25 cellular contexts compared by ENCODE assay signal in genomic region chr10:29394321-29394932, GRCh38.
DNase-seq lines count a peak whose midpoint lies in the region; ATAC-seq, FAIRE-seq and TF ChIP-seq lines count a peak whose summit lies in the region.
"Had no signal": no experiment of that assay in that cellular context is flagged by ENCODE, and none has a peak within 500 bp of the region (broad histone marks: within the 10 kb centered on the region; RNA-seq: fewer than 3 reads in every experiment).

No MANE protein-coding gene starts in this region.

- no peak overlapping the region for H3K14ac ChIP-seq in H1 (ENCODE audit: insufficient read length)

- H3K9me3 ChIP-seq in A549 (no peaks in the 10 kb centered on the region), H1 (ENCODE audit: insufficient read depth in 2 of 2, low read depth in 1 of 2, low read length in 1 of 2) (no peaks in the 10 kb centered on the region), neural progenitor cell (ENCODE audit: low read depth) (no peaks in the 10 kb centered on the region), colonic mucosa (no peaks in the 10 kb centered on the region)
- H3K9me3 ChIP-seq: HAP-1 had no signal

- TF ChIP-seq POLR2A in A549 (IDR thresholded peaks at IDR 0.05; ENCODE audit: low read length) (no peak), H1 (IDR thresholded peaks at IDR 0.05; ENCODE audit: control extremely low read depth in 1 of 2, low read depth in 2 of 2, low read length in 2 of 2) (no peak), GM12891 (IDR thresholded peaks at IDR 0.05; ENCODE audit: low read depth, low read length) (no peak)

- H3K9ac ChIP-seq in H1 (replicated peaks in 1 of 4; ENCODE audit: extremely low read depth in 1 of 4, low read depth in 3 of 4, low read length in 3 of 4) (no peak overlapping the region), neural progenitor cell (no peak overlapping the region), colonic mucosa (ENCODE audit: low read depth in 2 of 2, low read length in 2 of 2) (no peak overlapping the region)

- H3K36me3 ChIP-seq in H1 (ENCODE audit: control insufficient read depth in 2 of 4, insufficient read depth in 4 of 4, low read length in 3 of 4) (no peaks in the 10 kb centered on the region), neural progenitor cell (no peaks in the 10 kb centered on the region), colonic mucosa (no peaks in the 10 kb centered on the region)
- H3K36me3 ChIP-seq: HAP-1 had no signal

- H3F3A ChIP-seq in neural progenitor cell (ENCODE audit: low read depth): no peaks in the 10 kb centered on the region

- peak; percentile 50 to 59; a peak in 5 of 6 replicates for ATAC-seq in A549
- ATAC-seq: K562, PC-3, SK-N-SH treated with all-trans-retinoic acid at 6 μM for 48 hours had no signal

- H3K4me3 Mint-ChIP-seq in neural progenitor cell: no peak overlapping the region
- H3K4me3 Mint-ChIP-seq in progenitor cell of endocrine pancreas (ENCODE audit: low read depth): no peak overlapping the region
- H3K4me3 Mint-ChIP-seq: CD8-positive, alpha-beta memory T cell; HFFc6 had no signal

- H4K91ac ChIP-seq in H1 (replicated peaks; ENCODE audit: insufficient read length, low read length): no peak overlapping the region

- H3K4me3 ChIP-seq in A549 (no peak overlapping the region), H1 (ENCODE audit: extremely low read depth in 1 of 4, insufficient read depth in 2 of 4, low read depth in 3 of 4, low read length in 4 of 4) (no peak overlapping the region), neural progenitor cell (no peak overlapping the region), colonic mucosa (no peak overlapping the region)
- H3K4me3 ChIP-seq: HAP-1, K562 had no signal

- no peaks in the 10 kb centered on the region for H3K27me3 ChIP-seq in H1 (replicated peaks in 1 of 4; ENCODE audit: control insufficient read depth in 3 of 4, extremely low read depth in 1 of 4, insufficient read depth in 3 of 4, low read length in 3 of 4)
- H3K27me3 ChIP-seq in neural progenitor cell: no peaks in the 10 kb centered on the region
- H3K27me3 ChIP-seq in colonic mucosa: no peaks in the 10 kb centered on the region

- CTCF ChIA-PET in A549 (lab: Yijun Ruan, JAX) (interaction anchor here (0.8 to 4.5 kb wide), 8 partner anchors 8 to 902 kb away, joined by 3 to 23 read pairs (median 10); no protein-coding TSS in a partner anchor), H1 (lab: Charles Lee; ENCODE audit: partially characterized antibody) (interaction anchor here (0.5 to 3.3 kb wide), 13 partner anchors 8 to 306 kb away, joined by 3 to 13 read pairs (median 3); no protein-coding TSS in a partner anchor)

- no peak for TF ChIP-seq CTCF in A549 (IDR thresholded peaks at IDR 0.05)
- no peak; a peak in 1 of 4 replicates for TF ChIP-seq CTCF in H1 (IDR thresholded peaks at IDR 0.05; ENCODE audit: control extremely low read depth in 1 of 3, insufficient read depth in 1 of 3, low read depth in 1 of 3, low read length in 3 of 3)
- TF ChIP-seq CTCF in neural progenitor cell (IDR thresholded peaks at IDR 0.05): no peak
- no peak for TF ChIP-seq CTCF in colonic mucosa (IDR thresholded peaks at IDR 0.05)
- TF ChIP-seq CTCF in progenitor cell of endocrine pancreas (IDR thresholded peaks at IDR 0.05; ENCODE audit: unreplicated experiment): no peak

- H4K20me1 ChIP-seq in H1 (replicated peaks in 1 of 2; ENCODE audit: control insufficient read depth in 1 of 2, insufficient read depth in 2 of 2, low read length in 2 of 2) (no peaks in the 10 kb centered on the region), neural progenitor cell (ENCODE audit: low read depth) (no peaks in the 10 kb centered on the region)

- no peak overlapping the region for H3K27ac ChIP-seq in A549
- no peak overlapping the region for H3K27ac ChIP-seq in H1 (ENCODE audit: low read depth, low read length)
- no peak overlapping the region for H3K27ac ChIP-seq in neural progenitor cell
- no peak overlapping the region for H3K27ac ChIP-seq in colonic mucosa

- POLR2A ChIA-PET in A549 (lab: Yijun Ruan, JAX): no interaction called here
- POLR2A ChIA-PET in H1 (lab: Charles Lee; ENCODE audit: partially characterized antibody): no interaction called here

- H3K27ac Mint-ChIP-seq in neural progenitor cell (no peak overlapping the region), progenitor cell of endocrine pancreas (no peak overlapping the region)
- H3K27ac Mint-ChIP-seq: CD8-positive, alpha-beta memory T cell; HFFc6 had no signal

- no peak overlapping the region; the same call in 1 of the 2 replicates for H2AFZ ChIP-seq in H1 (ENCODE audit: low read length)
- H2AFZ ChIP-seq in neural progenitor cell (replicated peaks): peak overlapping the region; percentile 88

- H2BK120ac ChIP-seq in H1 (replicated peaks; ENCODE audit: low read depth, low read length): no peak overlapping the region

- intact Hi-C loops in colonic mucosa (cut with DNase I): no loop called here

- no peaks in the 10 kb centered on the region for H3K79me1 ChIP-seq in H1 (ENCODE audit: low read depth, low read length)

- no peak overlapping the region for H4K5ac ChIP-seq in H1 (ENCODE audit: insufficient read length, low read depth, low read length)

- no peak overlapping the region; the same call in 1 of the 2 replicates for H4K8ac ChIP-seq in H1 (ENCODE audit: extremely low read depth, insufficient read depth, low read length)

- H3K36me3 Mint-ChIP-seq in neural progenitor cell: no peaks in the 10 kb centered on the region
- H3K36me3 Mint-ChIP-seq in progenitor cell of endocrine pancreas (ENCODE audit: insufficient read depth): no peaks in the 10 kb centered on the region

- no peak overlapping the region for H2BK5ac ChIP-seq in H1 (ENCODE audit: low read depth, low read length)

- no peaks in the 10 kb centered on the region for H3K4me1 ChIP-seq in A549
- H3K4me1 ChIP-seq in H1 (replicated peaks in 1 of 4; ENCODE audit: control insufficient read depth in 3 of 4, insufficient read depth in 4 of 4, low read length in 3 of 4): 0 out of 7 replicates have a peak, but pooled peaks cover 0 to 2% (median 0%) of the 10 kb centered on the region in 4 experiments
- H3K4me1 ChIP-seq in neural progenitor cell: peaks cover 21% of the 10 kb centered on the region
- no peaks in the 10 kb centered on the region for H3K4me1 ChIP-seq in colonic mucosa
- H3K4me1 ChIP-seq: HAP-1 had no signal

- peak overlapping the region; percentile 59 for H3K4ac ChIP-seq in H1 (replicated peaks; ENCODE audit: insufficient read length, low read depth, low read length)

- peaks cover 8% of the 10 kb centered on the region for H3K27me3 Mint-ChIP-seq in neural progenitor cell (ENCODE audit: insufficient read depth, low read depth)
- H3K27me3 Mint-ChIP-seq in progenitor cell of endocrine pancreas: peaks cover 2% of the 10 kb centered on the region

- 63% methylated on average over 5 of the region's 8 CpGs for WGBS in A549 (ENCODE audit: missing lambda C conversion rate)
- WGBS in H1 (ENCODE audit: extremely low coverage in 1 of 2, insufficient coverage in 1 of 2, insufficient read length in 1 of 2, insufficient replicate concordance in 2 of 2, low coverage in 1 of 2, low lambda C conversion rate in 2 of 2, missing lambda C conversion rate in 1 of 2), 2 experiments: 91% methylated on average over 7 of the region's 8 CpGs; no CpG with 5 or more reads in 1 of the 2 experiments

- H3K79me2 ChIP-seq in H1 (ENCODE audit: control insufficient read depth in 1 of 2, insufficient read depth in 2 of 2, low read length in 2 of 2) (no peaks in the 10 kb centered on the region), neural progenitor cell (ENCODE audit: low read depth) (no peaks in the 10 kb centered on the region)

- no peak overlapping the region for H3K18ac ChIP-seq in H1 (ENCODE audit: extremely low read depth, low read length)

- peaks cover 26% of the 10 kb centered on the region for H3K4me1 Mint-ChIP-seq in neural progenitor cell
- H3K4me1 Mint-ChIP-seq in progenitor cell of endocrine pancreas (ENCODE audit: low read depth): no peaks in the 10 kb centered on the region

- H3K56ac ChIP-seq in H1 (replicated peaks; ENCODE audit: insufficient read length, low read depth, low read length): no peak overlapping the region

- FAIRE-seq in A549 (lab: Jason Lieb, UNC): no peak
- FAIRE-seq in G401.6 (lab: Jason Lieb, UNC): peak; percentile 19
- no peak for FAIRE-seq in H1 (lab: Jason Lieb, UNC)
- no peak for FAIRE-seq in GM12891 (lab: Jason Lieb, UNC)
- FAIRE-seq: GM19239, K562 had no signal

- H2AK5ac ChIP-seq in H1 (ENCODE audit: low read depth, low read length): no peak overlapping the region

- TF ChIP-seq RAD21 in A549 (conservative IDR thresholded peaks at IDR 0.05 in 1 of 2, IDR thresholded peaks at IDR 0.05 in 1 of 2) (no peak), H1 (IDR thresholded peaks at IDR 0.05 in 1 of 2, conservative IDR thresholded peaks at IDR 0.05 in 1 of 2; ENCODE audit: low read depth in 2 of 2, low read length in 2 of 2) (no peak)

- no peak overlapping the region for H2BK12ac ChIP-seq in H1 (ENCODE audit: low read depth, low read length)

- H3K9me3 Mint-ChIP-seq in neural progenitor cell (no peaks in the 10 kb centered on the region), progenitor cell of endocrine pancreas (ENCODE audit: low read depth) (peaks cover 3% of the 10 kb centered on the region)
- H3K9me3 Mint-ChIP-seq: CD8-positive, alpha-beta memory T cell; HFFc6 had no signal

- H2BK15ac ChIP-seq in H1 (ENCODE audit: low read length): no peak overlapping the region

- H3K23ac ChIP-seq in H1 (ENCODE audit: insufficient read length): no peak overlapping the region

- no peak overlapping the region for H3K4me2 ChIP-seq in A549
- no peak overlapping the region for H3K4me2 ChIP-seq in H1 (ENCODE audit: insufficient read depth in 1 of 2, low read depth in 2 of 2, low read length in 2 of 2)
- no peak overlapping the region for H3K4me2 ChIP-seq in neural progenitor cell

- TF ChIP-seq EP300 in A549 (IDR thresholded peaks at IDR 0.05) (no peak), H1 (IDR thresholded peaks at IDR 0.05; ENCODE audit: borderline replicate concordance in 1 of 2, low read depth in 2 of 2, low read length in 2 of 2) (no peak)

- no peak for DNase-seq in A549 (ENCODE audit: low read depth in 1 of 2, low spot score in 1 of 2)
- no peak for DNase-seq in H1 (ENCODE audit: low read depth in 1 of 2, low spot score in 2 of 2)
- peak; percentile 13 for DNase-seq in neural progenitor cell (ENCODE audit: low spot score)
- DNase-seq in colonic mucosa: no peak
- no peak for DNase-seq in progenitor cell of endocrine pancreas (ENCODE audit: low spot score, unreplicated experiment)
- no peak for DNase-seq in GM12891 (ENCODE audit: insufficient read length, low spot score)
- DNase-seq: C1 segment of cervical spinal cord; CD8-positive, alpha-beta memory T cell; DMS 273 treated with DMSO at 0.1 percent for 48 hours; DMS79; EL; HFFc6; NCI-H1105 treated with DMSO at 0.1 percent for 48 hours; NCI-H146; NCI-H2029 treated with DMSO at 0.1 percent for 48 hours; NCI-H446 treated with DMSO at 0.1 percent for 48 hours; NCI-H526; NCI-H82; NK-92 treated with Interleukin-12 subunit alpha and Interleukin-12 subunit beta, amount 100 ng/mL, for 24 hours; PC-3 had no signal

- H2BK20ac ChIP-seq in H1 (ENCODE audit: low read length): no peak overlapping the region

- H3K23me2 ChIP-seq in H1 (ENCODE audit: low read depth, low read length): no peaks in the 10 kb centered on the region

TF ChIP-seq in H1, 55 proteins besides CTCF, POLR2A, EP300 and RAD21 (continues in another document):
- TF ChIP-seq SP2 (IDR thresholded peaks at IDR 0.05; ENCODE audit: low read length): no peak

TF ChIP-seq in GM12891, 5 proteins besides CTCF, POLR2A, EP300 and RAD21 (continues in another document):
- TF ChIP-seq SPI1 (IDR thresholded peaks at IDR 0.05; ENCODE audit: low read depth, low read length): no peak
